Comparison of ENCODE assay signal across 9 cellular contexts in the genomic region with DNA sequence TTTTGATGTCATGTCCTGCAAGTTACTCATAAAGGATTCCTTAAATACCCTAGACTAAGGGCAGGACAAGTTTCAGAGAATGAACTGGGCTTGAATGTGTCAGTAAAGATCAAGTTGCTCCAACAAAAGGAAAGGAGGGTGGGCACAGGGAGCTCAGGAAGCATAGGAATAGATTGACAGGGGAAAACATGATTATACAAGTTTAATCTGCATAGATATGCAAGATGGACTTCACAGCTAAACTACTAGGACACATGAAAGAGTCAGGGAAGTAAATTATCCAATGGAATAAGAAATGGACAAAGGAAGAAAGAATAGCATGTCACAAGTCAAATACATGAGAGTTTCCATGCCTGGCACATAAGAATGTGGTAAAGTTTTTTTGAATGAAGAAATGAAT.
"Had no signal": no experiment of that assay in that cellular context is flagged by ENCODE, and none has a peak within 500 bp of the region (broad histone marks: within the 10 kb centered on the region; RNA-seq: fewer than 3 reads in every experiment).

No MANE protein-coding gene starts in this region.

- FAIRE-seq: H1, H54, HepG2 had no signal

- H3K27ac ChIP-seq: GM23248, HL-60 had no signal

- H2AFZ ChIP-seq: GM23248 had no signal

- ATAC-seq: HepG2 had no signal

- H3K9ac ChIP-seq: GM23248 had no signal

- H3K4me3 ChIP-seq: GM23248 had no signal

- H3K27ac Mint-ChIP-seq: H9, IgD-negative memory B cell had no signal

- H3K4me3 Mint-ChIP-seq: H9, IgD-negative memory B cell had no signal

- DNase-seq: GM23248, H9, HCEC 1CT, KG1 had no signal
